16 cellular contexts compared by ENCODE assay signal in the genomic region with DNA sequence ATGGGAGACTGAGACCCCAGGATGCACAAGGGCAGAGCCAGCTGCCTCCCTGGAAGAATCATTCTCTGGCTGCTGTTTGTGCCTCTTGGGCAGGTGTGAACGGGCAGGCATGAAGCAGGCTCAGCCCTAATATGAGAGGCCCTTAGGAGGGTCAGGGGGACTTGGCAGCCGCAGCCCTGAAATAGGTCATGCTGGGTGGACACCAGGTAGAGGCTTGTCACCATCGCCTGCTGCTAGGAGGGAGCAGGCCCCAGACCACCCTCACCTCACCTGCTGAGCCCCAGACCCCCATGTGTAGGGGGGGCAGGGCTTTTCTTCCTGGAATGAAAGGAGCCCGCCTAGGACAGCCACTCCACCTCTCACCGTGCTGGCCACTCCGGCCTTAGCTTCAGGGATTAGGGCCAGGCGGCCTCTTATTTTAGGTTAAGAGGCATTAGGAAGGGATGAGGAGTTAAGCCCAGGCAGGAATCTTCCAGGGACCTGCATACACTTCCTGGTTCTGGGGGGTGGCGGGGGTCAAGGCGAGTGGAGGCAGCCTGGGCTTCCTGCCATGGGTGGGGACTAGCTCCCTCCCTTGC.
DNase-seq lines count a peak whose midpoint lies in the region; ATAC-seq, FAIRE-seq and TF ChIP-seq lines count a peak whose summit lies in the region.
"Had no signal": no experiment of that assay in that cellular context is flagged by ENCODE, and none has a peak within 500 bp of the region (broad histone marks: within the 10 kb centered on the region; RNA-seq: fewer than 3 reads in every experiment).

No MANE protein-coding gene starts in this region.

- intact Hi-C loops in activated CD4-positive, alpha-beta memory T cell treated with anti-CD3 and anti-CD28 coated beads for 36 hours (cut with micrococcal nuclease), result no loop called here
- intact Hi-C loops in kidney (cut with DNase I), result no loop called here
- intact Hi-C loops in uterus (cut with DNase I; ENCODE audit: low total_unique reads), result no loop called here

- DNase-seq in activated CD4-positive, alpha-beta memory T cell treated with anti-CD3 and anti-CD28 coated beads for 36 hours, result no peak
- no peak for DNase-seq in activated CD4-positive, alpha-beta memory T cell treated with anti-CD3 and anti-CD28 coated beads, Interleukin-2, amount 10 ng/mL, durations not matched to agents 7 days and 5 days
- no peak for DNase-seq in T-helper 17 cell
- DNase-seq in kidney, result peak; percentile 59
- no peak for DNase-seq in progenitor cell of endocrine pancreas (ENCODE audit: low spot score, unreplicated experiment)
- no peak for DNase-seq in NCI-H446 (lab: John Stamatoyannopoulos, UW)
- no peak for DNase-seq in uterus
- no peak for DNase-seq in urothelium cell line (ENCODE audit: low spot score)
- DNase-seq: ACHN; activated CD8-positive, alpha-beta memory T cell treated with anti-CD3 and anti-CD28 coated beads, Interleukin-2, amount 50 U/mL, for 48 hours; effector CD8-positive, alpha-beta T cell; NCI-H1436 treated with DMSO at 0.1 percent for 48 hours; NCI-H774; nucleus accumbens; stimulated activated CD4-positive, alpha-beta T cell treated with anti-CD3 and anti-CD28 coated beads, Interleukin-15, amount 100 ng/mL, for 24 hours had no signal

- ATAC-seq in T-helper 17 cell, result no peak

- H3K36me3 ChIP-seq in kidney (ENCODE audit: control insufficient read depth in 1 of 2, insufficient read depth in 2 of 2, low read length in 2 of 2) (peaks cover 31 to 34% of the 10 kb centered on the region in 2 donors), uterus (no peaks in the 10 kb centered on the region)

- H3K27me3 Mint-ChIP-seq in activated CD4-positive, alpha-beta memory T cell treated with anti-CD3 and anti-CD28 coated beads for 36 hours, result no peaks in the 10 kb centered on the region
- no peaks in the 10 kb centered on the region for H3K27me3 Mint-ChIP-seq in activated CD4-positive, alpha-beta memory T cell treated with anti-CD3 and anti-CD28 coated beads, Interleukin-2, amount 10 ng/mL, durations not matched to agents 7 days and 5 days
- H3K27me3 Mint-ChIP-seq in T-helper 17 cell (no peaks in the 10 kb centered on the region), progenitor cell of endocrine pancreas (no peaks in the 10 kb centered on the region)

- H3K27ac ChIP-seq in kidney (ENCODE audit: low read depth in 2 of 2, low read length in 2 of 2) (no peak overlapping the region), uterus (no peak overlapping the region)
- H3K27ac ChIP-seq: SJSA1 had no signal

- TF ChIP-seq CTCF in kidney (IDR thresholded peaks at IDR 0.05; ENCODE audit: borderline replicate concordance, extremely low read depth, insufficient read depth) (no peak), progenitor cell of endocrine pancreas (IDR thresholded peaks at IDR 0.05; ENCODE audit: unreplicated experiment) (no peak), uterus (IDR thresholded peaks at IDR 0.05) (no peak)

- H3K4me1 ChIP-seq in kidney (ENCODE audit: control insufficient read depth in 1 of 2, insufficient read depth in 1 of 2, low read depth in 1 of 2, low read length in 2 of 2) (peaks cover 8 to 22% of the 10 kb centered on the region in 2 donors), uterus (peaks cover 0 to 4% of the 10 kb centered on the region in 2 donors)
- H3K4me1 ChIP-seq: SJSA1 had no signal

- no peak for TF ChIP-seq POLR2A in uterus (IDR thresholded peaks at IDR 0.05)

- H3K4me1 Mint-ChIP-seq in activated CD4-positive, alpha-beta memory T cell treated with anti-CD3 and anti-CD28 coated beads for 36 hours (ENCODE audit: low read depth), result peaks cover under 1% of the 10 kb centered on the region
- no peaks in the 10 kb centered on the region for H3K4me1 Mint-ChIP-seq in activated CD4-positive, alpha-beta memory T cell treated with anti-CD3 and anti-CD28 coated beads, Interleukin-2, amount 10 ng/mL, durations not matched to agents 7 days and 5 days
- H3K4me1 Mint-ChIP-seq in T-helper 17 cell (peaks cover 19% of the 10 kb centered on the region), progenitor cell of endocrine pancreas (ENCODE audit: low read depth) (peaks cover 5% of the 10 kb centered on the region)

- H3K9ac ChIP-seq in kidney (ENCODE audit: low read length in 2 of 2), result no peak overlapping the region

- H3K36me3 Mint-ChIP-seq in activated CD4-positive, alpha-beta memory T cell treated with anti-CD3 and anti-CD28 coated beads for 36 hours, result no peaks in the 10 kb centered on the region
- peaks cover 5% of the 10 kb centered on the region for H3K36me3 Mint-ChIP-seq in activated CD4-positive, alpha-beta memory T cell treated with anti-CD3 and anti-CD28 coated beads, Interleukin-2, amount 10 ng/mL, durations not matched to agents 7 days and 5 days (ENCODE audit: low read depth)
- H3K36me3 Mint-ChIP-seq in T-helper 17 cell (ENCODE audit: low read depth) (peaks cover 2% of the 10 kb centered on the region), progenitor cell of endocrine pancreas (ENCODE audit: insufficient read depth) (peaks cover 22% of the 10 kb centered on the region)

- POLR2A ChIA-PET in activated CD4-positive, alpha-beta memory T cell treated with anti-CD3 and anti-CD28 coated beads for 36 hours (lab: Charles Lee), result no interaction called here
- POLR2A ChIA-PET in activated CD4-positive, alpha-beta memory T cell treated with anti-CD3 and anti-CD28 coated beads, Interleukin-2, amount 10 ng/mL, durations not matched to agents 7 days and 5 days (lab: Charles Lee), result no interaction called here

- H3K27ac Mint-ChIP-seq in activated CD4-positive, alpha-beta memory T cell treated with anti-CD3 and anti-CD28 coated beads for 36 hours, result peak overlapping the region; percentile 15
- no peak overlapping the region for H3K27ac Mint-ChIP-seq in activated CD4-positive, alpha-beta memory T cell treated with anti-CD3 and anti-CD28 coated beads, Interleukin-2, amount 10 ng/mL, durations not matched to agents 7 days and 5 days
- H3K27ac Mint-ChIP-seq in T-helper 17 cell, result peak overlapping the region; percentile 78
- peak overlapping the region; percentile 93 for H3K27ac Mint-ChIP-seq in progenitor cell of endocrine pancreas

- CTCF ChIA-PET in activated CD4-positive, alpha-beta memory T cell treated with anti-CD3 and anti-CD28 coated beads for 36 hours (lab: Charles Lee), result no interaction called here
- CTCF ChIA-PET in activated CD4-positive, alpha-beta memory T cell treated with anti-CD3 and anti-CD28 coated beads, Interleukin-2, amount 10 ng/mL, durations not matched to agents 7 days and 5 days (lab: Charles Lee), result interaction anchor here (0.6 kb wide), 1 partner anchor 215 kb away, joined by 4 read pairs; no protein-coding TSS in a partner anchor

- no peaks in the 10 kb centered on the region for H3K27me3 ChIP-seq in uterus
- H3K27me3 ChIP-seq: SJSA1 had no signal

- H3K9me3 Mint-ChIP-seq in activated CD4-positive, alpha-beta memory T cell treated with anti-CD3 and anti-CD28 coated beads for 36 hours, result no peaks in the 10 kb centered on the region
- no peaks in the 10 kb centered on the region for H3K9me3 Mint-ChIP-seq in activated CD4-positive, alpha-beta memory T cell treated with anti-CD3 and anti-CD28 coated beads, Interleukin-2, amount 10 ng/mL, durations not matched to agents 7 days and 5 days
- H3K9me3 Mint-ChIP-seq in progenitor cell of endocrine pancreas (ENCODE audit: low read depth), result no peaks in the 10 kb centered on the region

- H3K4me3 Mint-ChIP-seq in activated CD4-positive, alpha-beta memory T cell treated with anti-CD3 and anti-CD28 coated beads for 36 hours, result no peak overlapping the region
- H3K4me3 Mint-ChIP-seq in activated CD4-positive, alpha-beta memory T cell treated with anti-CD3 and anti-CD28 coated beads, Interleukin-2, amount 10 ng/mL, durations not matched to agents 7 days and 5 days, result no peak overlapping the region
- H3K4me3 Mint-ChIP-seq in T-helper 17 cell (no peak overlapping the region), progenitor cell of endocrine pancreas (ENCODE audit: low read depth) (no peak overlapping the region)

- H3K4me3 ChIP-seq in kidney (ENCODE audit: low read length in 2 of 2) (no peak overlapping the region), uterus (no peak overlapping the region)
- H3K4me3 ChIP-seq: SJSA1 had no signal

- FAIRE-seq in kidney (lab: Jason Lieb, UNC) (no peak), urothelium cell line (lab: Jason Lieb, UNC) (no peak)

- H3K9me3 ChIP-seq in T-helper 17 cell (ENCODE audit: control insufficient read depth, low read length, poor library complexity, severe bottlenecking), result no peaks in the 10 kb centered on the region
- H3K9me3 ChIP-seq in kidney (ENCODE audit: control insufficient read depth in 1 of 2, low read length in 2 of 2), result no peaks in the 10 kb centered on the region
- H3K9me3 ChIP-seq in uterus, result no peaks in the 10 kb centered on the region
- H3K9me3 ChIP-seq: SJSA1 had no signal
